19 cellular contexts compared by ENCODE assay signal in the genomic region with DNA sequence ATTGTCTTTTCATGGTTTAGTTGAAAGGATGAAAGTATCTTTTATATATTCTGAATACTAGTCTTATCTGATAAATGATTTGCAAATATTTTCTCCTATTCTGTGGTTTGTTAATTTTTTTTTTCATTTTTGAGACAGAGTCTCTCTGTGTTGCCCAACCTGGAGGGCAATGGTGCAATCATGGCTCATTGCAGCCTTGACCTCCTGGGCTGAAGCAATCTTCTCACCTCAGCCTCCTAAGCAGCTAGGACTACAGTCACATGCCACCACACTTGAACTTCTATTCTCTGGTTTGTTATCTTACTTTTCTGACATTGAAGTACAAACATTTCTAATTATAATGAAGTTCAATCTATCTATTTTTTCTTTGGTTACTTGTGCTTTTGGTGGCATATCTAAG.
"Had no signal": no experiment of that assay in that cellular context is flagged by ENCODE, and none has a peak within 500 bp of the region (broad histone marks: within the 10 kb centered on the region; RNA-seq: fewer than 3 reads in every experiment).

No MANE protein-coding gene starts in this region.

- H3K4me3 ChIP-seq: colonic mucosa, lung, sigmoid colon, skin epidermis, stomach had no signal

- H3K27ac ChIP-seq: colonic mucosa, sigmoid colon, skin epidermis, stomach had no signal

- DNase-seq: colonic mucosa; effector CD4-positive, alpha-beta T cell; endodermal cell; erythroblast; foreskin melanocyte; head of caudate nucleus; hippocampal formation; left colon; left ventricle myocardium superior; mesendoderm; naive thymus-derived CD4-positive, alpha-beta T cell; posterior cingulate gyrus; sigmoid colon; stimulated activated CD4-positive, alpha-beta T cell treated with anti-CD3 and anti-CD28 coated beads, Interleukin-12 subunit alpha, Interleukin-12 subunit beta, amount 100 ng/mL, for 4 hours; stimulated activated naive CD4-positive, alpha-beta T cell; stomach; substantia nigra had no signal

- ATAC-seq: left colon; left ventricle myocardium superior; naive thymus-derived CD4-positive, alpha-beta T cell had no signal
